Comparison of ENCODE assay signal across 8 cellular contexts in genomic region chr1:29123871-29124365, GRCh38. TPM values are rescaled to one million over a fixed set of nuclear protein-coding genes. Genes with fewer than 3 reads are reported as not detected.
DNase-seq lines count a peak whose midpoint lies in the region; ATAC-seq and TF ChIP-seq lines count a peak whose summit lies in the region.

Gene TMEM200B (minus strand): TSS chr1:29123903. CDS start chr1:29121828, 2,075 bp downstream.

- peak within 1 kb of the TSS; percentile 95 for H3K27ac ChIP-seq in parathyroid adenoma

- ATAC-seq in T-cell (replicated peaks in 1 of 4): peak in 3 of 4 experiments; percentile 15 to 29 (median 23)

- peaks cover 4% of the 10 kb centered on the region for H3K36me3 Mint-ChIP-seq in T-cell

- H3K9ac ChIP-seq in parathyroid adenoma: peak within 1 kb of the TSS; percentile 67

- H3K27me3 ChIP-seq in parathyroid adenoma (ENCODE audit: control insufficient read depth, insufficient read depth, low read length): no peaks in the 10 kb centered on the region

- no peak within 1 kb of the TSS for H3K27ac Mint-ChIP-seq in T-cell

- H2AFZ ChIP-seq in parathyroid adenoma: peak within 1 kb of the TSS; percentile 74

- DNase-seq in ELR (ENCODE audit: low read depth): peak; percentile 42
- DNase-seq in T-cell: no peak
- peak in 1 of 2 donors; percentile 42 for DNase-seq in foreskin fibroblast
- no peak for DNase-seq in cerebellar nuclear complex (lab: John Stamatoyannopoulos, UW)
- no peak for DNase-seq in SIG-M5 treated with dmso at 0.1 percent for 504 hours (lab: John Stamatoyannopoulos, UW; ENCODE audit: unreplicated experiment)
- no peak for DNase-seq in T-helper 9 cell
- DNase-seq in NCI-H2029 treated with DMSO at 0.1 percent for 48 hours (lab: John Stamatoyannopoulos, UW): no peak

- H3K4me1 ChIP-seq in parathyroid adenoma: no peaks in the 10 kb centered on the region

- CTCF ChIA-PET in T-cell (lab: Charles Lee): interaction anchor here in 1 of 2 donors (0.6 kb wide), 1 partner anchor 915 kb away, joined by 4 read pairs; no protein-coding TSS in a partner anchor

- H3K4me2 ChIP-seq in parathyroid adenoma (ENCODE audit: low read length): peak within 1 kb of the TSS; percentile 98

- TF ChIP-seq CTCF in foreskin fibroblast (IDR thresholded peaks at IDR 0.05; ENCODE audit: low read depth, low read length) (no peak), parathyroid adenoma (IDR thresholded peaks at IDR 0.05) (no peak)

- H3K4me3 Mint-ChIP-seq in T-cell: peak within 1 kb of the TSS; percentile 61 to 87 (median 72)

- no peaks in the 10 kb centered on the region for H3K9me3 ChIP-seq in parathyroid adenoma (ENCODE audit: control insufficient read depth, low read length)

- peaks cover 9 to 20% (median 11%) of the 10 kb centered on the region in 3 donors for H3K4me1 Mint-ChIP-seq in T-cell

- H3K4me3 ChIP-seq in foreskin fibroblast (ENCODE audit: low read depth in 1 of 2, low read length in 2 of 2) (peak within 1 kb of the TSS; percentile 75 to 79), parathyroid adenoma (ENCODE audit: low read depth, low read length) (peak within 1 kb of the TSS; percentile 81)

- H3K27me3 Mint-ChIP-seq in T-cell: peaks cover 11 to 25% of the 10 kb centered on the region in 2 donors

- H3K36me3 ChIP-seq in parathyroid adenoma (ENCODE audit: control insufficient read depth, insufficient read depth, low read length): no peaks in the 10 kb centered on the region

- POLR2A ChIA-PET in T-cell (lab: Charles Lee): interaction anchor here in 1 of 2 donors (0.7 kb wide), 1 partner anchor 637 kb away, joined by 4 read pairs; no protein-coding TSS in a partner anchor

- no peaks in the 10 kb centered on the region for H3K79me2 ChIP-seq in parathyroid adenoma

- H3K9me3 Mint-ChIP-seq in T-cell: no peaks in the 10 kb centered on the region

RNA-seq across cellular contexts. Expression of gene TMEM200B, which starts in this region (rescaled TPM):
- under 1 TPM in 3 of 5 donors, not detected in 2; 0.12 to 0.16 (median 0.16) TPM for total RNA-seq in T-cell

Comparison
In these comparisons a context has a peak if more than half of its experiments do, and no peak if none do; other contexts are left out.
1. Peak in ATAC-seq in T-cell; RNA of the gene not detected or under 1 TPM.